ENCODE assay signal across 1 cellular context in genomic region chr5:149345892-149346222, GRCh38.
TF ChIP-seq lines count a peak whose summit lies in the region.

No MANE protein-coding gene starts in this region.

TF ChIP-seq in HepG2, 621 proteins besides CTCF, POLR2A, EP300 and RAD21:
- no peak for TF ChIP-seq SIX1 (CRISPR knock-in tag; IDR thresholded peaks at IDR 0.05; ENCODE audit: borderline replicate concordance)
- no peak for TF ChIP-seq ZFAT (CRISPR knock-in tag; conservative IDR thresholded peaks at IDR 0.05)
- TF ChIP-seq BRD4 (CRISPR knock-in tag; IDR thresholded peaks at IDR 0.05): no peak
- TF ChIP-seq HNRNPUL1 (IDR thresholded peaks at IDR 0.05; ENCODE audit: low read depth, low read length): no peak
- TF ChIP-seq ZSCAN5A (CRISPR knock-in tag; IDR thresholded peaks at IDR 0.05; ENCODE audit: borderline replicate concordance): no peak
- TF ChIP-seq NFKBIZ (CRISPR knock-in tag; IDR thresholded peaks at IDR 0.05): no peak
- peak; percentile 3; the same call in 1 of the 2 replicates for TF ChIP-seq ZMYM3 (CRISPR knock-in tag; IDR thresholded peaks at IDR 0.05)
- peak; percentile 62 to 89; a peak in 2 of 4 replicates for TF ChIP-seq ATF4 (CRISPR knock-in tag; IDR thresholded peaks at IDR 0.05)
- peak; percentile 16; the same call in 1 of the 2 replicates for TF ChIP-seq CHD4 (IDR thresholded peaks at IDR 0.05; ENCODE audit: borderline replicate concordance, low read length)
- no peak for TF ChIP-seq TRIM22 (IDR thresholded peaks at IDR 0.05)
- TF ChIP-seq ADNP (CRISPR knock-in tag; IDR thresholded peaks at IDR 0.05): no peak
- TF ChIP-seq POGZ (CRISPR knock-in tag; IDR thresholded peaks at IDR 0.05): no peak
- TF ChIP-seq ZNF777 (CRISPR knock-in tag; IDR thresholded peaks at IDR 0.05): no peak
- TF ChIP-seq HOXA5 (CRISPR knock-in tag; IDR thresholded peaks at IDR 0.05): no peak
- TF ChIP-seq STAG1 (CRISPR knock-in tag; IDR thresholded peaks at IDR 0.05): no peak
- no peak for TF ChIP-seq ZNF362 (CRISPR knock-in tag; IDR thresholded peaks at IDR 0.05; ENCODE audit: borderline replicate concordance)
- peak; percentile 72 for TF ChIP-seq CEBPG (CRISPR knock-in tag; IDR thresholded peaks at IDR 0.05)
- TF ChIP-seq SNAPC2 (CRISPR knock-in tag; IDR thresholded peaks at IDR 0.05): peak; percentile 0; the same call in 1 of the 2 replicates
- TF ChIP-seq ZMYM4 (CRISPR knock-in tag; IDR thresholded peaks at IDR 0.05): no peak
- no peak for TF ChIP-seq ZNF644 (CRISPR knock-in tag; IDR thresholded peaks at IDR 0.05; ENCODE audit: low read depth)
